8 cellular contexts compared by ENCODE assay signal in the genomic region with DNA sequence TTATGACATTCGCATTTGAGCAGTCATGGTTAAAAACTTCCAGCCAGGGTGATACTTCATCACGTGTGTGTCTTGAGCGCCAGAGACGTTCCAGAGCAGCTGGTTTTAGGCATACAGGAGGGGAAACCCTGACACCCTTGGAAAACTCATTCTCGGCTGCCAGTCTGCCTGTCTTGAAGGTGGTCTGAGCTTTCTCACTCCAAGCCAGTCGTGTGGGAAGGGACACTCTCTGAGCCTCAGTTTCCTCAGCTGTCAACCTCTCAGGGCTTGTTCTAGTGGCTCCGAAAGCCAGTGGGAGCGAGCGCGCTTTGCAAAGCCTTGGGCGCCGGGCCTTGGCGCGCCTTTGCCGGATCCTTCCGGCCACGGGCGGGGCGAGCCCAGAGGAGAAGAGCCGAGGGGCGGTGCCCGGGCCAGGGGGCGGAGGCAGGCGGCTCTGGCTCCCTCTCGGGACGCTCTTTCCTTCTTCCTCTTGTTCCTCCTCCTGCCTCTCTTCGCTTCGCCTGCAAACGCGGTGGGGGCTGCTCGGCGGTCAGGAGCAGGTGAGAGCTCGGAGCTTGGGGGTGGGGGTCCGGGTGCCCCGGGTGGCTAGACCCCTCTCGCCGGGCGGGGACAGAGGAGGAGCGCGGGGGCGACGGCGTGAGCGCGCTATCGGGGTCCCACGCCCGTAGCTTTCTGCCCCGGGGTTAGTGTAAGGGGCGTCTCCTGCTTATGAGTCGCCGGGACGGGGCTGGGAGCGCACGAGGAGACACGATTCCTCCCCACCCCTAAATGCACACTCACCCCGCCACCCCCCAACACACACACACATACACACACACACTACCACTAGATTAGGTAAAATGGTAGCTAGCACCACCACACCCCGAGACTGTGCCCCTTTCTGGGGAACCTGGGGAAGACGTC. TPM values are rescaled to one million over a fixed set of nuclear protein-coding genes. Genes with fewer than 3 reads are reported as not detected.
DNase-seq lines count a peak whose midpoint lies in the region; ATAC-seq lines count a peak whose summit lies in the region.

A gene (plus strand): TSS at position 467 of the 903 bp plus-strand sequence. CDS start 2,509 bp downstream, outside the sequence.

- DNase-seq in DMS114 treated with DMSO at 0.1 percent for 48 hours (lab: John Stamatoyannopoulos, UW; ENCODE audit: unreplicated experiment) (peak; percentile 61), SJSA1 (ENCODE audit: low read depth in 1 of 2, low spot score in 2 of 2) (peak; percentile 72 to 79), globus pallidus (ENCODE audit: low spot score) (peak; percentile 29), occipital lobe (lab: John Stamatoyannopoulos, UW) (peak; percentile 38), substantia nigra (lab: John Stamatoyannopoulos, UW) (peak in 35 of 49 donors; percentile 1 to 83 (median 20))
- DNase-seq in Jurkat, Clone E6-1 (ENCODE audit: low read depth, low spot score), result peak; percentile 51
- peak; percentile 82 for DNase-seq in activated naive CD4-positive, alpha-beta T cell treated with Interleukin-2 at 50 U/mL for 16 hours

- H3K27ac ChIP-seq in SJSA1 (0 out of 2 replicates have a peak within 1 kb of the TSS, but pooled peaks have one; percentile 17), substantia nigra (ENCODE audit: low read depth, low read length, poor library complexity, severe bottlenecking) (no peak within 1 kb of the TSS)

- H3K27me3 ChIP-seq in SJSA1 (replicated peaks), result no peaks in the 10 kb centered on the region

- H3K9me3 ChIP-seq in SJSA1 (replicated peaks), result no peaks in the 10 kb centered on the region

- peaks cover 18% of the 10 kb centered on the region for H3K36me3 ChIP-seq in SJSA1

- H3K4me3 ChIP-seq in Jurkat, Clone E6-1 (ENCODE audit: low read length), result peak within 1 kb of the TSS; percentile 68
- H3K4me3 ChIP-seq in SJSA1, result peak within 1 kb of the TSS; percentile 53

- H3K4me1 ChIP-seq in SJSA1 (replicated peaks), result peaks cover 18% of the 10 kb centered on the region

- peak; percentile 89 for ATAC-seq in GM21529 (IDR thresholded peaks at IDR 0.05; ENCODE audit: unreplicated experiment)

RNA-seq across cellular contexts. Expression of the gene that starts here (rescaled TPM):
- 21.0 TPM for polyA plus RNA-seq in Jurkat, Clone E6-1 (2012; ENCODE audit: insufficient read depth, insufficient read length)
- total RNA-seq in SJSA1 (2014; rRNA removed; shearing (Covaris generic)), result 12.2 and 33.5 TPM in 2 replicates
- total RNA-seq in occipital lobe, result 71.4 TPM

Comparison
In these comparisons a context has a peak if more than half of its experiments do, and no peak if none do; other contexts are left out.
1. DNase-seq: peak in every context shown above with its lines; median percentile 82 in activated naive CD4-positive, alpha-beta T cell treated with Interleukin-2 at 50 U/mL for 16 hours; 76 in SJSA1; 61 in DMS114 treated with DMSO at 0.1 percent for 48 hours; 51 in Jurkat, Clone E6-1; 38 in occipital lobe; 29 in globus pallidus; 20 in substantia nigra.